24 cellular contexts compared by ENCODE assay signal in the genomic region with DNA sequence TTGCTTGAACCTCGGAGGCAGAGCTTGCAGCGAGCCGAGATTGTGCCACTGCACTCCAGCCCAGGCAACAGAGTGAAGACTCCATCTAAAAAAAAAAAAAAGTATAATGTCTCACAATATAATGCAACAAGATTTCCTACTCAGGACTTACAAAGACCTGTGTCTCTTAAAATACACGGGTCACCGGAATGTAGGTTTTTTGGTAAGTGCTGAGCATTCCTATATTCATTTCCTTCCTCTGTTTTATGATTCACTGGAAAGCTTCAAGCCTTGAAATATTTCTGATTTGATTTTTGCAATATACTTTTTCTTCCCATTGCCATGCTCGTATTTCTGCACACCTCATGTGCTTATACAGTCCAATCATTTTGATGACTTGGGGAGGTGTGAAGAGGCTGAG.
"Had no signal": no experiment of that assay in that cellular context is flagged by ENCODE, and none has a peak within 500 bp of the region (broad histone marks: within the 10 kb centered on the region; RNA-seq: fewer than 3 reads in every experiment).

No MANE protein-coding gene starts in this region.

- H3K36me3 ChIP-seq: brain microvascular endothelial cell, cardiac muscle cell, Peyer's patch, SJSA1 had no signal

- DNase-seq: activated CD4-positive, alpha-beta T cell treated with anti-CD3 and anti-CD28 coated beads for 1 hour; activated CD4-positive, alpha-beta T cell treated with anti-CD3 and anti-CD28 coated beads, Interleukin-2, amount 10 ng/mL, durations not matched to agents 24 days and 14 days; activated CD4-positive, alpha-beta T cell treated with anti-CD3 and anti-CD28 coated beads, Interleukin-2, amount 50 U/mL, for 48 hours; activated CD8-positive, alpha-beta memory T cell treated with anti-CD3 and anti-CD28 coated beads, Interleukin-2, amount 10 ng/mL, durations not matched to agents 7 days and 5 days; activated effector memory CD4-positive, alpha-beta T cell treated with anti-CD3 and anti-CD28 coated beads, Interleukin-2, amount 50 U/mL, for 16 hours; activated naive CD4-positive, alpha-beta T cell treated with Interleukin-2 at 50 U/mL for 16 hours; activated T-cell treated with anti-CD3 and anti-CD28 coated beads, Interleukin-2, amount 50 U/mL, for 24 hours; brain microvascular endothelial cell; Karpas-422; MM.1S; NCI-H1105; NCI-H1436; NCI-H187; NCI-H2081 treated with DMSO at 0.1 percent for 48 hours; NCI-H446; NCI-H524; Peyer's patch; SHP77; SW 1271 had no signal

- H3K27me3 ChIP-seq: brain microvascular endothelial cell, cardiac muscle cell, Peyer's patch, SJSA1 had no signal

- H3K27ac ChIP-seq: brain microvascular endothelial cell, cardiac muscle cell, RWPE1 had no signal

- H3K9me3 ChIP-seq: Peyer's patch, SJSA1 had no signal

- H3K4me1 ChIP-seq: Peyer's patch had no signal

- ATAC-seq: activated CD8-positive, alpha-beta memory T cell treated with anti-CD3 and anti-CD28 coated beads, Interleukin-2, amount 10 ng/mL, durations not matched to agents 7 days and 5 days; SK-N-SH treated with all-trans-retinoic acid at 6 μM for 48 hours; WTC11 had no signal

- H3K4me3 ChIP-seq: cardiac muscle cell, SJSA1 had no signal
